In the genomic region with DNA sequence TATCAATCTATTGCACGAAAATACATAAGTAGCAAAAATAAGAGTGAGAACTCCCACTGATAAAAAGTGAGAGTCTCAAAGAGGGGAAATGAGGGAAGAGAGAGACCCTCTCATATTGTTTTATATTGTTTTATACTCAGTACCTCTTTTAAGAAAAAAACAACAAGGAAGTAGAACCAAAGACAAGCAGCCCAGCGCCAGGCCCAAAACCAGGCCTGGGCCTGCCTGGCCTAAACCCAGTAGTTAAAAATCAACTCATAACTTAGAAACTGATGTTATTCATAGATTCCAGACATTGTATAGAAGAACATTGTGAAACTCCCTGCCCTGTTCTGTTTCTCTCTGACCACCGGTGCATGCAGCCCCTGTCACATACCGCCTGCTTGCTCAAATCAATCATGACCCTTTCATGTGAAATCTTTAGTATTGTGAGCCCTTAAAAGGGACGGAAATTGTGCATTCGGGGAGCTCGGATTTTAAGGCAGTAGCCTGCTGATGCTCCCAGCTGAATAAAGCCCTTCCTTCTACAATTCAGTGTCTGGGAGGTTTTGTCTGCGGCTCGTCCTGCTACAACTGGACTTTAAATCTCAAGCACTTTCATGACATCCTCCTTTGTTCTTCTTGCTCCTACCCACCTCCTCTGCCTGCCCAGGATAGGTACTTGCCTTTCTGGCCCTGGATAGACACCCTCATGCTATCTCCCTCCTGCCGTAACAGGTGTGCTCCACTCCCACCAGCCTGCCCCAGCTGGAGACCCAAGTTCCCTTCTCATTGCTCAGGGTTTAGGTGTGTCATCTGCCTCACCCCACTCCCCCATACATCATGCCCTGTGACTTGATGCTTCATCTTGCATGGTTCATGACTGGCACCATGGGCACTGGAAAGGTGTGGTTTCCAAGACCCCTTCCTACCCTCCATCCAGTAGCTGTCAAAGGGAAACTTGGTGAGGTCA, we compare ENCODE assay signal across 21 cellular contexts. TPM values are rescaled to one million over a fixed set of nuclear protein-coding genes. Genes with fewer than 3 reads are reported as not detected.
"Had no signal": no experiment of that assay in that cellular context is flagged by ENCODE, and none has a peak within 500 bp of the region (broad histone marks: within the 10 kb centered on the region; RNA-seq: fewer than 3 reads in every experiment).

No MANE protein-coding gene starts in this region.

RNA-seq across cellular contexts. Expression of a gene that starts 5.6 kb away (rescaled TPM):
- total RNA-seq: activated CD4-positive, alpha-beta memory T cell treated with anti-CD3 and anti-CD28 coated beads for 36 hours; activated CD4-positive, alpha-beta T cell treated with anti-CD3 and anti-CD28 coated beads, Interleukin-2, amount 10 ng/mL, durations not matched to agents 24 days and 14 days; activated CD8-positive, alpha-beta memory T cell treated with anti-CD3 and anti-CD28 coated beads for 36 hours; activated naive CD4-positive, alpha-beta T cell treated with anti-CD3 and anti-CD28 coated beads for 36 hours; activated naive CD8-positive, alpha-beta T cell treated with anti-CD3 and anti-CD28 coated beads for 36 hours; activated T-helper 1 cell treated with anti-CD3 and anti-CD28 coated beads, Interleukin-12 subunit alpha, Interleukin-12 subunit beta, Interleukin-2, Interleukin-4 antibody, amounts not matched to agents 30 ng/mL and 10 ng/mL and 1 ng/mL, durations not matched to agents 14 hours and 24 hours and 36 hours; adrenal gland; dermis blood vessel endothelial cell; gastrocnemius medialis; hepatocyte; mononuclear cell; pulmonary artery endothelial cell; right atrium auricular region; smooth muscle cell had no signal
- polyA plus RNA-seq: aorta, keratinocyte, smooth muscle cell had no signal

RNA-seq across cellular contexts. Expression of a gene that starts 34.9 kb away (rescaled TPM):
- total RNA-seq: activated CD4-positive, alpha-beta memory T cell treated with anti-CD3 and anti-CD28 coated beads for 36 hours; activated CD4-positive, alpha-beta T cell treated with anti-CD3 and anti-CD28 coated beads, Interleukin-2, amount 10 ng/mL, durations not matched to agents 24 days and 14 days; activated CD8-positive, alpha-beta memory T cell treated with anti-CD3 and anti-CD28 coated beads for 36 hours; activated naive CD4-positive, alpha-beta T cell treated with anti-CD3 and anti-CD28 coated beads for 36 hours; activated naive CD8-positive, alpha-beta T cell treated with anti-CD3 and anti-CD28 coated beads for 36 hours; activated T-helper 1 cell treated with anti-CD3 and anti-CD28 coated beads, Interleukin-12 subunit alpha, Interleukin-12 subunit beta, Interleukin-2, Interleukin-4 antibody, amounts not matched to agents 30 ng/mL and 10 ng/mL and 1 ng/mL, durations not matched to agents 14 hours and 24 hours and 36 hours; adrenal gland; dermis blood vessel endothelial cell; gastrocnemius medialis; lower leg skin; mononuclear cell; natural killer cell treated with Interleukin-12 subunit alpha and Interleukin-12 subunit beta and Interleukin-15 and Interleukin-18, amount 100 ng/mL, for 72 hours; omental fat pad; smooth muscle cell; T-helper 17 cell had no signal
- polyA plus RNA-seq: smooth muscle cell had no signal

RNA-seq across cellular contexts. Expression of a gene that starts 55.4 kb away (rescaled TPM):
- total RNA-seq: activated CD4-positive, alpha-beta memory T cell treated with anti-CD3 and anti-CD28 coated beads for 36 hours; activated CD4-positive, alpha-beta T cell treated with anti-CD3 and anti-CD28 coated beads, Interleukin-2, amount 10 ng/mL, durations not matched to agents 24 days and 14 days; activated CD8-positive, alpha-beta memory T cell treated with anti-CD3 and anti-CD28 coated beads for 36 hours; activated naive CD4-positive, alpha-beta T cell treated with anti-CD3 and anti-CD28 coated beads for 36 hours; activated naive CD8-positive, alpha-beta T cell treated with anti-CD3 and anti-CD28 coated beads for 36 hours; activated T-helper 1 cell treated with anti-CD3 and anti-CD28 coated beads, Interleukin-12 subunit alpha, Interleukin-12 subunit beta, Interleukin-2, Interleukin-4 antibody, amounts not matched to agents 30 ng/mL and 10 ng/mL and 1 ng/mL, durations not matched to agents 14 hours and 24 hours and 36 hours; dermis blood vessel endothelial cell; natural killer cell treated with Interleukin-12 subunit alpha and Interleukin-12 subunit beta and Interleukin-15 and Interleukin-18, amount 100 ng/mL, for 72 hours had no signal

RNA-seq across cellular contexts. Expression of a gene that starts 58.6 kb away (rescaled TPM):
- total RNA-seq: activated CD4-positive, alpha-beta memory T cell treated with anti-CD3 and anti-CD28 coated beads for 36 hours; activated CD4-positive, alpha-beta T cell treated with anti-CD3 and anti-CD28 coated beads, Interleukin-2, amount 10 ng/mL, durations not matched to agents 24 days and 14 days; activated CD8-positive, alpha-beta memory T cell treated with anti-CD3 and anti-CD28 coated beads for 36 hours; activated naive CD4-positive, alpha-beta T cell treated with anti-CD3 and anti-CD28 coated beads for 36 hours; activated naive CD8-positive, alpha-beta T cell treated with anti-CD3 and anti-CD28 coated beads for 36 hours; activated T-helper 1 cell treated with anti-CD3 and anti-CD28 coated beads, Interleukin-12 subunit alpha, Interleukin-12 subunit beta, Interleukin-2, Interleukin-4 antibody, amounts not matched to agents 30 ng/mL and 10 ng/mL and 1 ng/mL, durations not matched to agents 14 hours and 24 hours and 36 hours; adrenal gland; aorta; dermis blood vessel endothelial cell; gastrocnemius medialis; hepatocyte; lower leg skin; mononuclear cell; natural killer cell treated with Interleukin-12 subunit alpha and Interleukin-12 subunit beta and Interleukin-15 and Interleukin-18, amount 100 ng/mL, for 72 hours; omental fat pad; pulmonary artery endothelial cell; right atrium auricular region; smooth muscle cell; T-helper 17 cell; testis had no signal
- polyA plus RNA-seq: adrenal gland, aorta, hepatocyte, keratinocyte, smooth muscle cell had no signal
